Comparison of ENCODE assay signal across 25 cellular contexts in the genomic region with DNA sequence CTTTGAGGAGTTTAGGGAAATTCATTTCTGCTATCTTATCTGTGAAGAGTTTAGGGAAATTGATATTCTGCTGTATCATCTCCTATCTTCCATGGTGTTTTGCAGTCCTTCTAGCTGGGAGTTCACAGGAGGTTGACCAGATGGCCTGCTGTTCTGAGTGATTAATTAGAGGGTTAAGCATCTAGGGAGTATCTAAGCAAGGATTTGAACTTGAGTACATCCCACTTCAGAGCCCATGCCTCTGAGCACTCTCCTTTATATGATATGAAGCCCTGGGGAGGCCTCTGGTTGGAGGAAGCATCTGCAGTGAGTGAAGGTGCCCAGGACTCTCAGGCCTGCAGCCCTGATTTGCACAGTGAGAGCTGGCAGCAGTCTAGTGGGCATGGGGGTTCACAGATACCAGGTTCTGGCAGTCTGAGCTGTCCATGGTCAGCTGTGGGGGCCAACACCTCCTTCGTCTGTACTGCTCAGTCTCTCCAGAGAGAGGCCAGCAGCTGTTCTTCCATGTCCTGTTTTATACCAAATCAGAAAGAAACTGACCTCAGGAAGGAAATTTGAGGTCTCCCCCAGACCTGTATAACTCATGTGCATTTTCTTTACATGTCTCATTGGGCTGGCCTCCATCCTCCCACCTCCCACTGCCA.
"Had no signal": no experiment of that assay in that cellular context is flagged by ENCODE, and none has a peak within 500 bp of the region (broad histone marks: within the 10 kb centered on the region; RNA-seq: fewer than 3 reads in every experiment).

No MANE protein-coding gene starts in this region.

- H3K9me3 ChIP-seq: lower lobe of right lung, neutrophil, right lobe of liver, testis, tibial nerve, upper lobe of right lung, vagina had no signal

- ATAC-seq: left cardiac atrium; lower lobe of right lung; naive thymus-derived CD4-positive, alpha-beta T cell; right lobe of liver; stimulated activated naive B cell treated with anti-CD40 and anti-IgM and Interleukin-4, amounts not matched to agents 10 μg/mL and 1 μg/mL and 100 μg/mL, for 72 hours; stimulated activated naive CD8-positive, alpha-beta T cell treated with anti-CD3 and anti-CD28 coated beads, Interleukin-15, amount 100 ng/mL, for 72 hours; upper lobe of right lung had no signal

- H3K4me1 ChIP-seq: lower lobe of right lung, right lobe of liver, testis, upper lobe of right lung, vagina had no signal

- H3K27ac ChIP-seq: dorsolateral prefrontal cortex, hepatocyte, left ventricle myocardium inferior, lower lobe of right lung, neutrophil, right lobe of liver, skin epidermis, testis, tibial nerve, upper lobe of right lung, vagina had no signal

- DNase-seq: dorsolateral prefrontal cortex; effector CD8-positive, alpha-beta T cell; foreskin melanocyte; head of caudate nucleus; kidney; left cardiac atrium; left ventricle myocardium inferior; lower lobe of right lung; midbrain; naive thymus-derived CD4-positive, alpha-beta T cell; nephron progenitor cell; psoas muscle; retina; right lobe of liver; stimulated activated CD4-positive, alpha-beta T cell treated with anti-CD3 and anti-CD28 coated beads, Interleukin-2, amount 100 ng/mL, for 24 hours; stimulated activated CD4-positive, alpha-beta T cell treated with anti-CD3 and anti-CD28 coated beads, Interleukin-4, amount 100 ng/mL, for 4 hours; stimulated activated naive B cell treated with anti-CD40 and anti-IgM and Interleukin-4, amounts not matched to agents 10 μg/mL and 1 μg/mL and 100 μg/mL, for 72 hours; stimulated activated naive CD8-positive, alpha-beta T cell treated with anti-CD3 and anti-CD28 coated beads, Interleukin-15, amount 100 ng/mL, for 72 hours; testis; upper lobe of right lung had no signal

- H3K27me3 ChIP-seq: dorsolateral prefrontal cortex, hepatocyte, neutrophil, right lobe of liver, testis, tibial nerve, upper lobe of right lung, vagina had no signal

- H3K36me3 ChIP-seq: left ventricle myocardium inferior, lower lobe of right lung, neutrophil, right lobe of liver, tibial nerve, upper lobe of right lung, vagina had no signal

- H3K4me3 ChIP-seq: dorsolateral prefrontal cortex, hepatocyte, left ventricle myocardium inferior, lower lobe of right lung, psoas muscle, right lobe of liver, skin epidermis, testis, tibial nerve, upper lobe of right lung, vagina had no signal
